Comparison of ENCODE assay signal across 1 cellular context in the genomic region with DNA sequence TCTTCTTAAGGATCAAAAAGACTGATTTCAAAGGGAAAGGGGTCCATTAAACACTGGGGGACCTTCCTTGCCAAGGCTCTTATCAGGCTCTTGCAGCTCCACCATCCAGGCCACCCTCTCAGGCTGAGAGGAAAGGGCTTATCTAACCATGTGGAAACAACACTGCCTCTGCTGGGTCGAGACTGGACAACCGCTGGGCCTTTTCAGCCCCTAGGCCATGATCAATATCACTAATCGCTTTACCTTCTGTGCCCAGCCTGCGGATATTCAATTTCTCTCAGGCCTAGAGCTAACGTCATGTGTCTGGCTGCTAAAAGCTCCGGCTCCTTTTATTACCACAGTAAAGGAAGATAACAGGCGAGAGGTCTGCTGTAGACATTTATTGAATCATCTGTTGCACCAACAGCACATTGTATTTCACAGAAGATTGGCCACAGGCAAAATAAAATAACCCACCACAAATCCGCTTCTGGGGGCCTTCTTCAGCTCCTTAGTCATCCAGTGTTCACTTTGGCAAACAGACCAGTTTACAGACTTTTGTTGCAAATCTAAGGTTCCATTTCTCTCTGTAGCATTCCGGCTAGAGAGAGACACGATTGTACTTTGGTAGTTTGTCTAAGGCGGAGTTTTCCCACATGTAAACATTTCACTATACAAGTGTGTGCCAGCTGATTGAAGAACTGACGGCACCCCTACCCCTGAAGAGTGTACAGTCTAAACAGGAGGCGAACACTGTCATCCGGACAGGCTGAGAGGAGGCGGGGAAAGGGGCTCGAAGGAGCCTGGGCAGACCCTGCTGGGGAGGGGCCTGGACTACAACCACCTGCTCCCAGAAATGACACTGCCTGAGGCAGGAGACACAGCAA.
A peak's percentile ranks its signal among the peaks of the same experiment; 100 is the strongest.
TF ChIP-seq lines count a peak whose summit lies in the region.

No MANE protein-coding gene starts in this region.

TF ChIP-seq in K562, 482 proteins besides CTCF, POLR2A, EP300 and RAD21 (continued from another document and continues in another):
- TF ChIP-seq ZBTB11 (CRISPR knock-in tag; IDR thresholded peaks at IDR 0.05), result peak in 1 of 3 experiments; percentile 79; a peak in 2 of 6 replicates
- 0 out of 2 replicates have a peak, but pooled peaks have one; percentile 57 for TF ChIP-seq ZKSCAN8 (CRISPR knock-in tag; IDR thresholded peaks at IDR 0.05)
- peak; percentile 88 for TF ChIP-seq NFIC (IDR thresholded peaks at IDR 0.05)
- no peak for TF ChIP-seq HNRNPH1 (optimal IDR thresholded peaks at IDR 0.05; ENCODE audit: low read depth, low read length)
- no peak for TF ChIP-seq ZNF316 (IDR thresholded peaks at IDR 0.05)
- TF ChIP-seq, protein P1, sequence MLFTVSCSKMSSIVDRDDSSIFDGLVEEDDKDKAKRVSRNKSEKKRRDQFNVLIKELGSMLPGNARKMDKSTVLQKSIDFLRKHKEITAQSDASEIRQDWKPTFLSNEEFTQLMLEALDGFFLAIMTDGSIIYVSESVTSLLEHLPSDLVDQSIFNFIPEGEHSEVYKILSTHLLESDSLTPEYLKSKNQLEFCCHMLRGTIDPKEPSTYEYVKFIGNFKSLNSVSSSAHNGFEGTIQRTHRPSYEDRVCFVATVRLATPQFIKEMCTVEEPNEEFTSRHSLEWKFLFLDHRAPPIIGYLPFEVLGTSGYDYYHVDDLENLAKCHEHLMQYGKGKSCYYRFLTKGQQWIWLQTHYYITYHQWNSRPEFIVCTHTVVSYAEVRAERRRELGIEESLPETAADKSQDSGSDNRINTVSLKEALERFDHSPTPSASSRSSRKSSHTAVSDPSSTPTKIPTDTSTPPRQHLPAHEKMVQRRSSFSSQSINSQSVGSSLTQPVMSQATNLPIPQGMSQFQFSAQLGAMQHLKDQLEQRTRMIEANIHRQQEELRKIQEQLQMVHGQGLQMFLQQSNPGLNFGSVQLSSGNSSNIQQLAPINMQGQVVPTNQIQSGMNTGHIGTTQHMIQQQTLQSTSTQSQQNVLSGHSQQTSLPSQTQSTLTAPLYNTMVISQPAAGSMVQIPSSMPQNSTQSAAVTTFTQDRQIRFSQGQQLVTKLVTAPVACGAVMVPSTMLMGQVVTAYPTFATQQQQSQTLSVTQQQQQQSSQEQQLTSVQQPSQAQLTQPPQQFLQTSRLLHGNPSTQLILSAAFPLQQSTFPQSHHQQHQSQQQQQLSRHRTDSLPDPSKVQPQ (CRISPR knock-in tag; IDR thresholded peaks at IDR 0.05; ENCODE audit: borderline replicate concordance), result peak; percentile 54; the same call in 1 of the 2 replicates
- TF ChIP-seq ZNF449 (CRISPR knock-in tag; IDR thresholded peaks at IDR 0.05), result peak; percentile 62; the same call in 1 of the 2 replicates
- peak; percentile 17 for TF ChIP-seq REST (CRISPR knock-in tag; IDR thresholded peaks at IDR 0.05; ENCODE audit: low read depth)
- no peak for TF ChIP-seq NFYB (IDR thresholded peaks at IDR 0.05; ENCODE audit: extremely low read depth, insufficient read length)
- TF ChIP-seq, protein P2, sequence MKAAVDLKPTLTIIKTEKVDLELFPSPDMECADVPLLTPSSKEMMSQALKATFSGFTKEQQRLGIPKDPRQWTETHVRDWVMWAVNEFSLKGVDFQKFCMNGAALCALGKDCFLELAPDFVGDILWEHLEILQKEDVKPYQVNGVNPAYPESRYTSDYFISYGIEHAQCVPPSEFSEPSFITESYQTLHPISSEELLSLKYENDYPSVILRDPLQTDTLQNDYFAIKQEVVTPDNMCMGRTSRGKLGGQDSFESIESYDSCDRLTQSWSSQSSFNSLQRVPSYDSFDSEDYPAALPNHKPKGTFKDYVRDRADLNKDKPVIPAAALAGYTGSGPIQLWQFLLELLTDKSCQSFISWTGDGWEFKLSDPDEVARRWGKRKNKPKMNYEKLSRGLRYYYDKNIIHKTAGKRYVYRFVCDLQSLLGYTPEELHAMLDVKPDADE (conservative IDR thresholded peaks at IDR 0.05; ENCODE audit: control insufficient read depth, low read depth, low read length), result no peak; the same call in 1 of the 2 replicates
- no peak for TF ChIP-seq RBBP5 (IDR thresholded peaks at IDR 0.05; ENCODE audit: borderline replicate concordance, insufficient read depth, low read length, poor library complexity, severe bottlenecking)
- TF ChIP-seq, protein P3, sequence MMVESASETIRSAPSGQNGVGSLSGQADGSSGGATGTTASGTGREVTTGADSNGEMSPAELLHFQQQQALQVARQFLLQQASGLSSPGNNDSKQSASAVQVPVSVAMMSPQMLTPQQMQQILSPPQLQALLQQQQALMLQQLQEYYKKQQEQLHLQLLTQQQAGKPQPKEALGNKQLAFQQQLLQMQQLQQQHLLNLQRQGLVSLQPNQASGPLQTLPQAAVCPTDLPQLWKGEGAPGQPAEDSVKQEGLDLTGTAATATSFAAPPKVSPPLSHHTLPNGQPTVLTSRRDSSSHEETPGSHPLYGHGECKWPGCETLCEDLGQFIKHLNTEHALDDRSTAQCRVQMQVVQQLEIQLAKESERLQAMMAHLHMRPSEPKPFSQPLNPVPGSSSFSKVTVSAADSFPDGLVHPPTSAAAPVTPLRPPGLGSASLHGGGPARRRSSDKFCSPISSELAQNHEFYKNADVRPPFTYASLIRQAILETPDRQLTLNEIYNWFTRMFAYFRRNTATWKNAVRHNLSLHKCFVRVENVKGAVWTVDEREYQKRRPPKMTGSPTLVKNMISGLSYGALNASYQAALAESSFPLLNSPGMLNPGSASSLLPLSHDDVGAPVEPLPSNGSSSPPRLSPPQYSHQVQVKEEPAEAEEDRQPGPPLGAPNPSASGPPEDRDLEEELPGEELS (CRISPR knock-in tag; IDR thresholded peaks at IDR 0.05; ENCODE audit: borderline replicate concordance), result no peak
- TF ChIP-seq ZNF24 (IDR thresholded peaks at IDR 0.05), result no peak
- no peak for TF ChIP-seq MXD1 (CRISPR knock-in tag; IDR thresholded peaks at IDR 0.05; ENCODE audit: borderline replicate concordance, poor library complexity, severe bottlenecking)
- TF ChIP-seq, protein P4, sequence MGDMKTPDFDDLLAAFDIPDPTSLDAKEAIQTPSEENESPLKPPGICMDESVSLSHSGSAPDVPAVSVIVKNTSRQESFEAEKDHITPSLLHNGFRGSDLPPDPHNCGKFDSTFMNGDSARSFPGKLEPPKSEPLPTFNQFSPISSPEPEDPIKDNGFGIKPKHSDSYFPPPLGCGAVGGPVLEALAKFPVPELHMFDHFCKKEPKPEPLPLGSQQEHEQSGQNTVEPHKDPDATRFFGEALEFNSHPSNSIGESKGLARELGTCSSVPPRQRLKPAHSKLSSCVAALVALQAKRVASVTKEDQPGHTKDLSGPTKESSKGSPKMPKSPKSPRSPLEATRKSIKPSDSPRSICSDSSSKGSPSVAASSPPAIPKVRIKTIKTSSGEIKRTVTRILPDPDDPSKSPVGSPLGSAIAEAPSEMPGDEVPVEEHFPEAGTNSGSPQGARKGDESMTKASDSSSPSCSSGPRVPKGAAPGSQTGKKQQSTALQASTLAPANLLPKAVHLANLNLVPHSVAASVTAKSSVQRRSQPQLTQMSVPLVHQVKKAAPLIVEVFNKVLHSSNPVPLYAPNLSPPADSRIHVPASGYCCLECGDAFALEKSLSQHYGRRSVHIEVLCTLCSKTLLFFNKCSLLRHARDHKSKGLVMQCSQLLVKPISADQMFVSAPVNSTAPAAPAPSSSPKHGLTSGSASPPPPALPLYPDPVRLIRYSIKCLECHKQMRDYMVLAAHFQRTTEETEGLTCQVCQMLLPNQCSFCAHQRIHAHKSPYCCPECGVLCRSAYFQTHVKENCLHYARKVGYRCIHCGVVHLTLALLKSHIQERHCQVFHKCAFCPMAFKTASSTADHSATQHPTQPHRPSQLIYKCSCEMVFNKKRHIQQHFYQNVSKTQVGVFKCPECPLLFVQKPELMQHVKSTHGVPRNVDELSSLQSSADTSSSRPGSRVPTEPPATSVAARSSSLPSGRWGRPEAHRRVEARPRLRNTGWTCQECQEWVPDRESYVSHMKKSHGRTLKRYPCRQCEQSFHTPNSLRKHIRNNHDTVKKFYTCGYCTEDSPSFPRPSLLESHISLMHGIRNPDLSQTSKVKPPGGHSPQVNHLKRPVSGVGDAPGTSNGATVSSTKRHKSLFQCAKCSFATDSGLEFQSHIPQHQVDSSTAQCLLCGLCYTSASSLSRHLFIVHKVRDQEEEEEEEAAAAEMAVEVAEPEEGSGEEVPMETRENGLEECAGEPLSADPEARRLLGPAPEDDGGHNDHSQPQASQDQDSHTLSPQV (IDR thresholded peaks at IDR 0.05), result peak; percentile 96
- TF ChIP-seq, protein P5, sequence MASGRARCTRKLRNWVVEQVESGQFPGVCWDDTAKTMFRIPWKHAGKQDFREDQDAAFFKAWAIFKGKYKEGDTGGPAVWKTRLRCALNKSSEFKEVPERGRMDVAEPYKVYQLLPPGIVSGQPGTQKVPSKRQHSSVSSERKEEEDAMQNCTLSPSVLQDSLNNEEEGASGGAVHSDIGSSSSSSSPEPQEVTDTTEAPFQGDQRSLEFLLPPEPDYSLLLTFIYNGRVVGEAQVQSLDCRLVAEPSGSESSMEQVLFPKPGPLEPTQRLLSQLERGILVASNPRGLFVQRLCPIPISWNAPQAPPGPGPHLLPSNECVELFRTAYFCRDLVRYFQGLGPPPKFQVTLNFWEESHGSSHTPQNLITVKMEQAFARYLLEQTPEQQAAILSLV (tag; IDR thresholded peaks at IDR 0.05), result no peak
- peak; percentile 88 for TF ChIP-seq ZBTB7A (IDR thresholded peaks at IDR 0.05; ENCODE audit: borderline replicate concordance, control insufficient read depth, low read depth, low read length)
- TF ChIP-seq HMG20A (CRISPR knock-in tag; conservative IDR thresholded peaks at IDR 0.05), result no peak
- peak; percentile 95 for TF ChIP-seq SMARCC2 (IDR thresholded peaks at IDR 0.05; ENCODE audit: low read depth)
- TF ChIP-seq, protein P6, sequence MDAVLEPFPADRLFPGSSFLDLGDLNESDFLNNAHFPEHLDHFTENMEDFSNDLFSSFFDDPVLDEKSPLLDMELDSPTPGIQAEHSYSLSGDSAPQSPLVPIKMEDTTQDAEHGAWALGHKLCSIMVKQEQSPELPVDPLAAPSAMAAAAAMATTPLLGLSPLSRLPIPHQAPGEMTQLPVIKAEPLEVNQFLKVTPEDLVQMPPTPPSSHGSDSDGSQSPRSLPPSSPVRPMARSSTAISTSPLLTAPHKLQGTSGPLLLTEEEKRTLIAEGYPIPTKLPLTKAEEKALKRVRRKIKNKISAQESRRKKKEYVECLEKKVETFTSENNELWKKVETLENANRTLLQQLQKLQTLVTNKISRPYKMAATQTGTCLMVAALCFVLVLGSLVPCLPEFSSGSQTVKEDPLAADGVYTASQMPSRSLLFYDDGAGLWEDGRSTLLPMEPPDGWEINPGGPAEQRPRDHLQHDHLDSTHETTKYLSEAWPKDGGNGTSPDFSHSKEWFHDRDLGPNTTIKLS (IDR thresholded peaks at IDR 0.05; ENCODE audit: borderline replicate concordance, low read depth), result no peak; the same call in 1 of the 2 replicates
- TF ChIP-seq SIN3A (IDR thresholded peaks at IDR 0.05; ENCODE audit: borderline replicate concordance in 2 of 2, control insufficient read depth in 1 of 2, low read depth in 2 of 2, low read length in 2 of 2), result no peak
- TF ChIP-seq ZNF77 (CRISPR knock-in tag; IDR thresholded peaks at IDR 0.05), result no peak
- TF ChIP-seq KDM2B (CRISPR knock-in tag; IDR thresholded peaks at IDR 0.05), result no peak
